25 cellular contexts compared by ENCODE assay signal in genomic region chr5:98963019-98963418, GRCh38.
"Had no signal": no experiment of that assay in that cellular context is flagged by ENCODE, and none has a peak within 500 bp of the region (broad histone marks: within the 10 kb centered on the region; RNA-seq: fewer than 3 reads in every experiment).

No MANE protein-coding gene starts in this region.

- H3K79me2 ChIP-seq: hepatocyte had no signal

- H2AFZ ChIP-seq: hepatocyte had no signal

- H3K4me3 ChIP-seq: hepatocyte, lower lobe of right lung, ovary, prostate gland, right atrium auricular region, spleen, testis, uterus had no signal

- H3K27me3 ChIP-seq: hepatocyte, ovary, right atrium auricular region, spleen, testis, uterus had no signal

- H3K9me3 ChIP-seq: lower lobe of right lung, ovary, prostate gland, testis, uterus had no signal

- ATAC-seq: activated CD8-positive, alpha-beta T cell treated with anti-CD3 and anti-CD28 coated beads, Interleukin-2, amount 10 ng/mL, durations not matched to agents 7 days and 5 days; activated naive CD4-positive, alpha-beta T cell treated with anti-CD3 and anti-CD28 coated beads, Interleukin-2, amount 50 U/mL, for 72 hours; esophagus mucosa; lower lobe of right lung had no signal

- H3K36me3 ChIP-seq: lower lobe of right lung, ovary, prostate gland, right atrium auricular region, spleen, uterus had no signal

- FAIRE-seq: endothelial cell of umbilical vein, kidney had no signal

- DNase-seq: activated CD4-positive, alpha-beta T cell treated with anti-CD3 and anti-CD28 coated beads, Interleukin-2, amount 10 ng/mL, durations not matched to agents 7 days and 5 days; activated CD4-positive, CD25-positive, alpha-beta regulatory T cell treated with anti-CD3 and anti-CD28 coated beads, Interleukin-2, amount 50 U/mL, for 72 hours; activated CD8-positive, alpha-beta T cell treated with anti-CD3 and anti-CD28 coated beads, Interleukin-2, amount 10 ng/mL, durations not matched to agents 7 days and 5 days; activated T-cell treated with anti-CD3 and anti-CD28 coated beads, Interleukin-2, amount 50 U/mL, for 1 hour; aorta; dermis blood vessel endothelial cell; effector memory CD4-positive, alpha-beta T cell; foreskin melanocyte; glutamatergic neuron; kidney; lower lobe of right lung; naive thymus-derived CD4-positive, alpha-beta T cell; ovary; spleen; stimulated activated CD4-positive, alpha-beta T cell treated with anti-CD3 and anti-CD28 coated beads, Interleukin-4, amount 100 ng/mL, for 1 hour; stimulated activated naive CD4-positive, alpha-beta T cell; T-helper 2 cell; testis; uterus had no signal

- H3K4me1 ChIP-seq: lower lobe of right lung, prostate gland, right atrium auricular region, spleen, testis, uterus had no signal

- H3K4me2 ChIP-seq: hepatocyte had no signal

- H3K27ac ChIP-seq: hepatocyte, lower lobe of right lung, ovary, prostate gland, right atrium auricular region, testis, uterus had no signal
